Comparison of ENCODE assay signal across 8 cellular contexts in the genomic region with DNA sequence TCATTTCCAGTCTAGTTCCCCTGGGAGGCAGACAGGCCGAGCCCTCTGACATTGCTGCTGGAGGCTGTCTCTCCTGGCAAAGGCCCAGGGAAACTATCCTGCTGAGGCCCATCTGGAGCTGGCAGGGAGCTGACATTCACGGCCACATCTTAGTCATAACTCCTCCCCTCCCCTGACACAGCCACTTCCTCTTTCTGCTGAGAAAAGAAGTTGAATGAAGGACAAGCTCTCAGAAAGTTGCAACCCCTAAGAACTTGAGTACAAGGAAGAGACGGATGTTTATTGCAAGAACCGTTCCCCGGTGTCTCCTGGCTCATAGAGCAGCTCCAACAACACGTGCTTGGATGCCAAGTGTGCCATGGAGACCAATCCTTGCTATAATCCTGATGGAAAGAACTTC. TPM values are rescaled to one million over a fixed set of nuclear protein-coding genes. Genes with fewer than 3 reads are reported as not detected.
DNase-seq lines count a peak whose midpoint lies in the region; ATAC-seq, FAIRE-seq and TF ChIP-seq lines count a peak whose summit lies in the region.
"Not testable (repeated sequence)": the region's sequence is repeated elsewhere in the genome, so short reads cannot be mapped to it uniquely, and the experiment has no call there.

No MANE protein-coding gene starts in this region.

- CTCF ChIA-PET in CD4-positive, alpha-beta memory T cell (lab: Charles Lee; ENCODE audit: partially characterized antibody) = not testable (repeated sequence)

- H3K4me1 ChIP-seq in CD4-positive, alpha-beta memory T cell (ENCODE audit: insufficient read depth, low read length) = peaks cover 14% of the 10 kb centered on the region

- not testable (repeated sequence) for H3K4me3 ChIP-seq in CD4-positive, alpha-beta memory T cell (ENCODE audit: low read length in 2 of 2); bronchial epithelial cell (ENCODE audit: low read depth, low read length)

- POLR2A ChIA-PET in CD4-positive, alpha-beta memory T cell (lab: Charles Lee; ENCODE audit: partially characterized antibody) = not testable (repeated sequence)

- not testable (repeated sequence) for H3K27me3 ChIP-seq in CD4-positive, alpha-beta memory T cell (ENCODE audit: insufficient read depth, low read length); bronchial epithelial cell (ENCODE audit: control insufficient read depth, insufficient read depth, low read length)

- peaks cover 2 to 28% (median 8%) of the 10 kb centered on the region in 4 donors for H3K4me1 Mint-ChIP-seq in CD4-positive, alpha-beta memory T cell

- peak overlapping the region in 6 of 7 donors; percentile 47 to 85 (median 52) for H3K27ac Mint-ChIP-seq in CD4-positive, alpha-beta memory T cell

- not testable (repeated sequence) for H3K9me3 ChIP-seq in CD4-positive, alpha-beta memory T cell (ENCODE audit: control insufficient read depth in 1 of 2, low read length in 2 of 2)

- peak overlapping the region in 5 of 8 donors; percentile 46 to 74 (median 67) for H3K4me3 Mint-ChIP-seq in CD4-positive, alpha-beta memory T cell

- H3K27ac ChIP-seq in CD4-positive, alpha-beta memory T cell (ENCODE audit: low read depth, low read length) = not testable (repeated sequence)

- not testable (repeated sequence) for H3K27me3 Mint-ChIP-seq in CD4-positive, alpha-beta memory T cell

- intact Hi-C loops in CD4-positive, alpha-beta memory T cell (cut with micrococcal nuclease); left colon (cut with DNase I, micrococcal nuclease): not testable (repeated sequence)

- TF ChIP-seq CTCF in bronchial epithelial cell (IDR thresholded peaks at IDR 0.05; ENCODE audit: insufficient read depth, low read length, severe bottlenecking) = not testable (repeated sequence)

- peak; percentile 91 for ATAC-seq in GM19397 (IDR thresholded peaks at IDR 0.05; ENCODE audit: unreplicated experiment)
- ATAC-seq in HG03103 (IDR thresholded peaks at IDR 0.05; ENCODE audit: low read depth, unreplicated experiment) = peak; percentile 99
- peak; percentile 94 to 95 for ATAC-seq in activated CD4-positive, CD25-positive, alpha-beta regulatory T cell treated with anti-CD3 and anti-CD28 coated beads, Interleukin-2, amount 50 U/mL, for 24 hours
- ATAC-seq in left colon = peak; percentile 92

- not testable (repeated sequence) for H3K36me3 ChIP-seq in CD4-positive, alpha-beta memory T cell (ENCODE audit: insufficient read depth, low read length); bronchial epithelial cell (ENCODE audit: control insufficient read depth, insufficient read depth, low read length)

- not testable (repeated sequence) for H3K36me3 Mint-ChIP-seq in CD4-positive, alpha-beta memory T cell

- DNase-seq in CD4-positive, alpha-beta memory T cell = peak; percentile 33 to 69 (median 42)
- peak; percentile 50 for DNase-seq in NCI-H2196 (lab: John Stamatoyannopoulos, UW; ENCODE audit: unreplicated experiment)
- peak; percentile 78 for DNase-seq in bronchial epithelial cell (ENCODE audit: low read depth)
- DNase-seq in left colon = peak; percentile 54 to 90
- DNase-seq in stimulated activated CD4-positive, alpha-beta T cell treated with anti-CD3 and anti-CD28 coated beads, TNF-alpha, amount 100 ng/mL, for 4 hours (ENCODE audit: low read depth in 3 of 3) = peak in 2 of 3 experiments; percentile 25 to 38

- H3K9me3 Mint-ChIP-seq in CD4-positive, alpha-beta memory T cell = not testable (repeated sequence)

- not testable (repeated sequence) for FAIRE-seq in bronchial epithelial cell (lab: Jason Lieb, UNC)

RNA-seq across cellular contexts. Expression of a gene that starts 21.1 kb away (rescaled TPM):
- 10 to 100 TPM; 20.4 to 21.6 TPM for total RNA-seq in CD4-positive, alpha-beta memory T cell
- 1 to 10 TPM; 3.2 to 9.6 TPM for polyA plus RNA-seq in CD4-positive, alpha-beta memory T cell
- total RNA-seq in bronchial epithelial cell = 2.2 and 2.6 TPM in 2 replicates
- total RNA-seq in left colon = 1 to 10 TPM; 5.8 to 6.4 TPM
